Comparison of ENCODE assay signal across 8 cellular contexts in genomic region chr1:21338568-21339401, GRCh38. TPM values are rescaled to one million over a fixed set of nuclear protein-coding genes. Genes with fewer than 3 reads are reported as not detected.
DNase-seq lines count a peak whose midpoint lies in the region; ATAC-seq and TF ChIP-seq lines count a peak whose summit lies in the region.

No MANE protein-coding gene starts in this region.

- peaks cover 95% of the 10 kb centered on the region for H3K4me1 Mint-ChIP-seq in activated naive CD4-positive, alpha-beta T cell treated with anti-CD3 and anti-CD28 coated beads, Interleukin-2, amount 50 U/mL, for 24 hours
- peaks cover 94% of the 10 kb centered on the region for H3K4me1 Mint-ChIP-seq in activated CD8-positive, alpha-beta T cell treated with anti-CD3 and anti-CD28 coated beads for 36 hours (ENCODE audit: low read depth)
- H3K4me1 Mint-ChIP-seq in activated T-helper 2 cell treated with anti-CD3 and anti-CD28 coated beads, Interferon-gamma antibody, Interleukin-2, Interleukin-4, amounts not matched to agents 10 μg/mL and 5 μg/mL and 100 μg/mL, durations not matched to agents 14 hours and 24 hours and 36 hours (ENCODE audit: low read depth) = peaks cover 66% of the 10 kb centered on the region

- H3K27ac ChIP-seq in left lung (peak overlapping the region; percentile 74 to 90), upper lobe of left lung (peak overlapping the region; percentile 81 to 91 (median 87))

- peak in 1 of 4 donors; percentile 35 for TF ChIP-seq EP300 in upper lobe of left lung (IDR thresholded peaks at IDR 0.05)

- WGBS in upper lobe of left lung, 2 donors = 49 to 57% methylated on average over 8 to 10 of the region's 10 CpGs

- POLR2A ChIA-PET in activated CD8-positive, alpha-beta T cell treated with anti-CD3 and anti-CD28 coated beads for 36 hours (lab: Charles Lee) = interaction anchor here (3.0 to 6.4 kb wide), 2 partner anchors 13 to 45 kb away, joined by 23 to 57 read pairs; no protein-coding TSS in a partner anchor

- H3K9me3 Mint-ChIP-seq in activated naive CD4-positive, alpha-beta T cell treated with anti-CD3 and anti-CD28 coated beads, Interleukin-2, amount 50 U/mL, for 24 hours = no peaks in the 10 kb centered on the region
- no peaks in the 10 kb centered on the region for H3K9me3 Mint-ChIP-seq in activated CD8-positive, alpha-beta T cell treated with anti-CD3 and anti-CD28 coated beads for 36 hours
- no peaks in the 10 kb centered on the region for H3K9me3 Mint-ChIP-seq in activated T-helper 2 cell treated with anti-CD3 and anti-CD28 coated beads, Interferon-gamma antibody, Interleukin-2, Interleukin-4, amounts not matched to agents 10 μg/mL and 5 μg/mL and 100 μg/mL, durations not matched to agents 14 hours and 24 hours and 36 hours

- H3K27me3 ChIP-seq in left lung (no peaks in the 10 kb centered on the region), upper lobe of left lung (no peaks in the 10 kb centered on the region)

- no peak for DNase-seq in activated naive CD4-positive, alpha-beta T cell (lab: John Stamatoyannopoulos, UW)
- DNase-seq in activated CD8-positive, alpha-beta T cell treated with anti-CD3 and anti-CD28 coated beads for 36 hours = no peak
- DNase-seq in left lung (no peak), upper lobe of left lung (peak; percentile 50 to 61)
- no peak for DNase-seq in activated T-helper 2 cell treated with anti-CD3 and anti-CD28 coated beads, Interferon-gamma antibody, Interleukin-2, Interleukin-4, amounts not matched to agents 10 μg/mL and 5 μg/mL and 100 μg/mL, durations not matched to agents 14 hours and 24 hours and 36 hours (ENCODE audit: low spot score)

- peak overlapping the region; percentile 74 for H3K27ac Mint-ChIP-seq in activated naive CD4-positive, alpha-beta T cell treated with anti-CD3 and anti-CD28 coated beads, Interleukin-2, amount 50 U/mL, for 24 hours
- H3K27ac Mint-ChIP-seq in activated CD8-positive, alpha-beta T cell treated with anti-CD3 and anti-CD28 coated beads for 36 hours = peak overlapping the region; percentile 55
- H3K27ac Mint-ChIP-seq in activated T-helper 2 cell treated with anti-CD3 and anti-CD28 coated beads, Interferon-gamma antibody, Interleukin-2, Interleukin-4, amounts not matched to agents 10 μg/mL and 5 μg/mL and 100 μg/mL, durations not matched to agents 14 hours and 24 hours and 36 hours = no peak overlapping the region

- H3K9me3 ChIP-seq in left lung (no peaks in the 10 kb centered on the region), upper lobe of left lung (no peaks in the 10 kb centered on the region)

- H3K36me3 ChIP-seq in left lung = no peaks in the 10 kb centered on the region
- peaks cover 0 to 4% (median 0%) of the 10 kb centered on the region in 4 donors for H3K36me3 ChIP-seq in upper lobe of left lung

- CTCF ChIA-PET in activated CD8-positive, alpha-beta T cell treated with anti-CD3 and anti-CD28 coated beads for 36 hours (lab: Charles Lee) = interaction anchor here (1.1 to 4.2 kb wide), 7 partner anchors 13 to 93 kb away, joined by 3 to 30 read pairs (median 11); no protein-coding TSS in a partner anchor

- peak overlapping the region; percentile 19 for H3K4me3 Mint-ChIP-seq in activated naive CD4-positive, alpha-beta T cell treated with anti-CD3 and anti-CD28 coated beads, Interleukin-2, amount 50 U/mL, for 24 hours
- no peak overlapping the region for H3K4me3 Mint-ChIP-seq in activated CD8-positive, alpha-beta T cell treated with anti-CD3 and anti-CD28 coated beads for 36 hours
- no peak overlapping the region for H3K4me3 Mint-ChIP-seq in activated T-helper 2 cell treated with anti-CD3 and anti-CD28 coated beads, Interferon-gamma antibody, Interleukin-2, Interleukin-4, amounts not matched to agents 10 μg/mL and 5 μg/mL and 100 μg/mL, durations not matched to agents 14 hours and 24 hours and 36 hours (ENCODE audit: low read depth)

- H3K4me3 ChIP-seq in left lung (no peak overlapping the region), upper lobe of left lung (no peak overlapping the region)

- no peaks in the 10 kb centered on the region for H3K27me3 Mint-ChIP-seq in activated naive CD4-positive, alpha-beta T cell treated with anti-CD3 and anti-CD28 coated beads, Interleukin-2, amount 50 U/mL, for 24 hours
- H3K27me3 Mint-ChIP-seq in activated CD8-positive, alpha-beta T cell treated with anti-CD3 and anti-CD28 coated beads for 36 hours = no peaks in the 10 kb centered on the region
- no peaks in the 10 kb centered on the region for H3K27me3 Mint-ChIP-seq in activated T-helper 2 cell treated with anti-CD3 and anti-CD28 coated beads, Interferon-gamma antibody, Interleukin-2, Interleukin-4, amounts not matched to agents 10 μg/mL and 5 μg/mL and 100 μg/mL, durations not matched to agents 14 hours and 24 hours and 36 hours (ENCODE audit: low read depth)

- H3K4me1 ChIP-seq in left lung (peaks cover 40 to 98% of the 10 kb centered on the region in 2 donors), upper lobe of left lung (peaks cover 86 to 98% (median 94%) of the 10 kb centered on the region in 4 donors)

- no peak for TF ChIP-seq POLR2A in upper lobe of left lung (IDR thresholded peaks at IDR 0.05)
- no peak for TF ChIP-seq POLR2A in GM18505 (IDR thresholded peaks at IDR 0.05; ENCODE audit: borderline replicate concordance, extremely low read depth, insufficient read depth, insufficient read length)

- intact Hi-C loops in activated CD8-positive, alpha-beta T cell treated with anti-CD3 and anti-CD28 coated beads for 36 hours (cut with micrococcal nuclease) = no loop called here
- intact Hi-C loops in left lung (cut with DNase I) = loop anchor here in 1 of 2 donors (10.0 kb wide), 1 partner anchor 74 kb away; no protein-coding TSS in a partner anchor
- intact Hi-C loops in activated T-helper 2 cell treated with anti-CD3 and anti-CD28 coated beads, Interferon-gamma antibody, Interleukin-2, Interleukin-4, amounts not matched to agents 10 μg/mL and 5 μg/mL and 100 μg/mL, durations not matched to agents 14 hours and 24 hours and 36 hours (cut with micrococcal nuclease) = no loop called here

- no peak for ATAC-seq in activated CD8-positive, alpha-beta T cell treated with anti-CD3 and anti-CD28 coated beads for 36 hours
- peak; percentile 1 for ATAC-seq in left lung
- peak in 1 of 2 donors; percentile 66 for ATAC-seq in upper lobe of left lung (ENCODE audit: low FRiP score in 2 of 2)
- ATAC-seq in GM21528 (IDR thresholded peaks at IDR 0.05; ENCODE audit: low FRiP score, unreplicated experiment) = no peak
- no peak for ATAC-seq in GM18505 (IDR thresholded peaks at IDR 0.05; ENCODE audit: unreplicated experiment)

- TF ChIP-seq CTCF in activated CD8-positive, alpha-beta T cell treated with anti-CD3 and anti-CD28 coated beads for 36 hours (IDR thresholded peaks at IDR 0.05) = no peak
- no peak for TF ChIP-seq CTCF in left lung (IDR thresholded peaks at IDR 0.05)
- TF ChIP-seq CTCF in upper lobe of left lung (IDR thresholded peaks at IDR 0.05) = no peak

- H3K36me3 Mint-ChIP-seq in activated naive CD4-positive, alpha-beta T cell treated with anti-CD3 and anti-CD28 coated beads, Interleukin-2, amount 50 U/mL, for 24 hours = peaks cover 5% of the 10 kb centered on the region
- H3K36me3 Mint-ChIP-seq in activated CD8-positive, alpha-beta T cell treated with anti-CD3 and anti-CD28 coated beads for 36 hours (ENCODE audit: low read depth) = peaks cover 48% of the 10 kb centered on the region
- peaks cover 46% of the 10 kb centered on the region for H3K36me3 Mint-ChIP-seq in activated T-helper 2 cell treated with anti-CD3 and anti-CD28 coated beads, Interferon-gamma antibody, Interleukin-2, Interleukin-4, amounts not matched to agents 10 μg/mL and 5 μg/mL and 100 μg/mL, durations not matched to agents 14 hours and 24 hours and 36 hours (ENCODE audit: low read depth)

RNA-seq across cellular contexts. Expression of gene ECE1, which starts 48.5 kb away (rescaled TPM):
- 100 to 1,000 TPM; 118 to 127 TPM for total RNA-seq in activated CD8-positive, alpha-beta T cell treated with anti-CD3 and anti-CD28 coated beads for 36 hours
- total RNA-seq in left lung (100 to 1,000 TPM in 1 of 2 donors, 10 to 100 TPM in 1; 91.7 to 107 TPM), upper lobe of left lung (100 to 1,000 TPM in 1 of 6 donors, 10 to 100 TPM in 5; 55.8 to 120 (median 74.8) TPM)
- total RNA-seq in activated T-helper 2 cell treated with anti-CD3 and anti-CD28 coated beads, Interferon-gamma antibody, Interleukin-2, Interleukin-4, amounts not matched to agents 10 μg/mL and 5 μg/mL and 100 μg/mL, durations not matched to agents 14 hours and 24 hours and 36 hours = 94.1 and 97.0 TPM in 2 replicates

Comparison
In these comparisons a context has a peak if more than half of its experiments do, and no peak if none do; other contexts are left out.
1. DNase-seq: peak in upper lobe of left lung (2 of 2); none in activated naive CD4-positive, alpha-beta T cell (0 of 4), activated CD8-positive, alpha-beta T cell treated with anti-CD3 and anti-CD28 coated beads for 36 hours (single experiment), left lung (0 of 2) and activated T-helper 2 cell treated with anti-CD3 and anti-CD28 coated beads, Interferon-gamma antibody, Interleukin-2, Interleukin-4, amounts not matched to agents 10 μg/mL and 5 μg/mL and 100 μg/mL, durations not matched to agents 14 hours and 24 hours and 36 hours (single experiment).